7 cellular contexts compared by ENCODE assay signal in the genomic region with DNA sequence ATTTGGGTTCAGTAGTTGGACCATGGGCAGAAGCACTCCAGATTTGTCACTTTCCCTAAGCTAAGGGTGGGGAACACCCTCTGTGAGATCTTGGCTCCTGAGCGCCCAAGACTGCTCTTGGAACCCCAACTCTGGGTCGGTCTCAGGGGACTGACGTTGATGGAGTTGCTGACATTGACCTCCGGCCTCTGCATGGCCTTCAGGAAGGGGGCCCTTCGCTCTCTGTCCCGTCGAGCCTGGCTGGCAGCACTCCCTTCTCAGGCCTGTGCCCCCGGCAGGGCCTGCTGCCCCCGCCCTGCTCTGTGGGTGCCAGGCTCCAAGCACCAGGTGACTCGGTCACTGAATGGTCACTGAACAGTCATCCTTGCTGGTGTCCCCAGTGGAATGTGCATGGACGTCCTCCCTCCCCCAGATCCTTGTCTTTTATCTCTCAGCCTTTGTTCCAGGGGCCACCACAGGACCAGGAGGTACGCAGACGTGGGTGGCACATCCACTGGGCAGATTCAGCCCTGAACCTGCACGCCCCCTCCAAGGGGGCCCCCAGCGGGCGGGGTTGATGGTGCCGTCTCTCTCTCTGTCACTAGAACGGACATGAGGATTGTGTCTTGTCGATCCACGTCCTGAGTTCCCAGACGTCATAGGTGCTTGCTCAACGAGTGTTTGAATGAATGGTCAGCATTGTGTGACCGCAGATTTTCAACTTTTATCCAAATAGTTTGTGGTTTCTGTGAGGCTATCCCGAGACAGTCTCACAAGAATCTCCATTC.
A peak's percentile ranks its signal among the peaks of the same experiment; 100 is the strongest.
DNase-seq lines count a peak whose midpoint lies in the region; ATAC-seq and TF ChIP-seq lines count a peak whose summit lies in the region.

No MANE protein-coding gene starts in this region.

- CTCF ChIA-PET in HEK293 (lab: Yijun Ruan, JAX), result no interaction called here

- ATAC-seq in activated T-cell treated with anti-CD3 and anti-CD28 coated beads, Interleukin-2, amount 50 U/mL, for 72 hours (replicated peaks in 1 of 2), result no peak
- ATAC-seq in stimulated activated effector memory CD8-positive, alpha-beta T cell treated with anti-CD3 and anti-CD28 coated beads, Interleukin-12 subunit alpha, Interleukin-12 subunit beta, amount 100 ng/mL, for 72 hours, result no peak
- no peak for ATAC-seq in HG03432 (IDR thresholded peaks at IDR 0.05; ENCODE audit: unreplicated experiment)

- no peaks in the 10 kb centered on the region for H3K9me3 Mint-ChIP-seq in activated T-cell treated with anti-CD3 and anti-CD28 coated beads, Interleukin-2, amount 50 U/mL, for 72 hours
- H3K9me3 Mint-ChIP-seq in stimulated activated effector memory CD8-positive, alpha-beta T cell treated with anti-CD3 and anti-CD28 coated beads, Interleukin-12 subunit alpha, Interleukin-12 subunit beta, amount 100 ng/mL, for 72 hours, result no peaks in the 10 kb centered on the region

- TF ChIP-seq CTCF in HEK293 (tag by site-specific recombination; IDR thresholded peaks at IDR 0.05), result no peak

- no peak overlapping the region for H3K4me3 ChIP-seq in HEK293 (ENCODE audit: low read depth, low read length)

- H3K27me3 Mint-ChIP-seq in activated T-cell treated with anti-CD3 and anti-CD28 coated beads, Interleukin-2, amount 50 U/mL, for 72 hours (ENCODE audit: low read depth), result no peaks in the 10 kb centered on the region

- peak overlapping the region; percentile 94 for H3K27ac Mint-ChIP-seq in activated T-cell treated with anti-CD3 and anti-CD28 coated beads, Interleukin-2, amount 50 U/mL, for 72 hours
- peak overlapping the region; percentile 98 for H3K27ac Mint-ChIP-seq in stimulated activated effector memory CD8-positive, alpha-beta T cell treated with anti-CD3 and anti-CD28 coated beads, Interleukin-12 subunit alpha, Interleukin-12 subunit beta, amount 100 ng/mL, for 72 hours

- H3K9me3 ChIP-seq in HEK293 (ENCODE audit: control insufficient read depth, insufficient read depth, low read depth, low read length), result no peaks in the 10 kb centered on the region

- in situ Hi-C loops in G401 (cut with HindIII; ENCODE audit: low sequenced_read_pairs), result no loop called here

- peak; percentile 59 for DNase-seq in activated T-cell treated with anti-CD3 and anti-CD28 coated beads, Interleukin-2, amount 50 U/mL, for 72 hours
- DNase-seq in foreskin melanocyte, result peak; percentile 100
- DNase-seq in stimulated activated effector memory CD8-positive, alpha-beta T cell treated with anti-CD3 and anti-CD28 coated beads, Interleukin-12 subunit alpha, Interleukin-12 subunit beta, amount 100 ng/mL, for 72 hours (ENCODE audit: low spot score in 2 of 2), result peak in 1 of 2 donors; percentile 67
- DNase-seq in G401 (ENCODE audit: low spot score), result no peak
- DNase-seq in NOMO-1 (lab: John Stamatoyannopoulos, UW; ENCODE audit: unreplicated experiment in 2 of 2), result no peak

- H3K4me1 Mint-ChIP-seq in activated T-cell treated with anti-CD3 and anti-CD28 coated beads, Interleukin-2, amount 50 U/mL, for 72 hours (ENCODE audit: low read depth), result peaks cover 74% of the 10 kb centered on the region
- peaks cover 77% of the 10 kb centered on the region for H3K4me1 Mint-ChIP-seq in stimulated activated effector memory CD8-positive, alpha-beta T cell treated with anti-CD3 and anti-CD28 coated beads, Interleukin-12 subunit alpha, Interleukin-12 subunit beta, amount 100 ng/mL, for 72 hours

- POLR2A ChIA-PET in HEK293 (lab: Yijun Ruan, JAX), result no interaction called here

- H3K4me1 ChIP-seq in HEK293 (ENCODE audit: control insufficient read depth, insufficient read depth, low read length), result peaks cover 7% of the 10 kb centered on the region

- no peaks in the 10 kb centered on the region for H3K36me3 ChIP-seq in HEK293 (ENCODE audit: control insufficient read depth in 2 of 2, insufficient read depth in 1 of 2, low read length in 2 of 2)

- peaks cover 20 to 23% of the 10 kb centered on the region in 2 donors for H3K36me3 Mint-ChIP-seq in activated T-cell treated with anti-CD3 and anti-CD28 coated beads, Interleukin-2, amount 50 U/mL, for 72 hours (ENCODE audit: insufficient read depth in 2 of 2)
- H3K36me3 Mint-ChIP-seq in stimulated activated effector memory CD8-positive, alpha-beta T cell treated with anti-CD3 and anti-CD28 coated beads, Interleukin-12 subunit alpha, Interleukin-12 subunit beta, amount 100 ng/mL, for 72 hours, result peaks cover 98% of the 10 kb centered on the region

- H3K4me3 Mint-ChIP-seq in activated T-cell treated with anti-CD3 and anti-CD28 coated beads, Interleukin-2, amount 50 U/mL, for 72 hours, result peak overlapping the region; percentile 97 to 99
- H3K4me3 Mint-ChIP-seq in stimulated activated effector memory CD8-positive, alpha-beta T cell treated with anti-CD3 and anti-CD28 coated beads, Interleukin-12 subunit alpha, Interleukin-12 subunit beta, amount 100 ng/mL, for 72 hours, result peak overlapping the region; percentile 86

- no peak overlapping the region for H3K27ac ChIP-seq in HEK293 (ENCODE audit: extremely low read depth, low read depth, low read length)

TF ChIP-seq in HEK293, 187 proteins besides CTCF, POLR2A, EP300 and RAD21 (continues in another document):
- no peak for TF ChIP-seq ZNF292 (tag by site-specific recombination; IDR thresholded peaks at IDR 0.05; ENCODE audit: borderline replicate concordance, low read depth)
- TF ChIP-seq GLIS2 (tag by site-specific recombination; IDR thresholded peaks at IDR 0.05), result peak; percentile 26; the same call in 1 of the 2 replicates
- TF ChIP-seq ZFHX2 (tag by site-specific recombination; conservative IDR thresholded peaks at IDR 0.05), result 0 out of 2 replicates have a peak, but pooled peaks have one; percentile 20
- no peak for TF ChIP-seq SETDB1 (IDR thresholded peaks at IDR 0.05; ENCODE audit: insufficient read length, low read length)
- no peak for TF ChIP-seq ZNF324 (tag by site-specific recombination; IDR thresholded peaks at IDR 0.05)
- TF ChIP-seq ZNF48 (tag by site-specific recombination; IDR thresholded peaks at IDR 0.05), result no peak
- TF ChIP-seq, protein P1, sequence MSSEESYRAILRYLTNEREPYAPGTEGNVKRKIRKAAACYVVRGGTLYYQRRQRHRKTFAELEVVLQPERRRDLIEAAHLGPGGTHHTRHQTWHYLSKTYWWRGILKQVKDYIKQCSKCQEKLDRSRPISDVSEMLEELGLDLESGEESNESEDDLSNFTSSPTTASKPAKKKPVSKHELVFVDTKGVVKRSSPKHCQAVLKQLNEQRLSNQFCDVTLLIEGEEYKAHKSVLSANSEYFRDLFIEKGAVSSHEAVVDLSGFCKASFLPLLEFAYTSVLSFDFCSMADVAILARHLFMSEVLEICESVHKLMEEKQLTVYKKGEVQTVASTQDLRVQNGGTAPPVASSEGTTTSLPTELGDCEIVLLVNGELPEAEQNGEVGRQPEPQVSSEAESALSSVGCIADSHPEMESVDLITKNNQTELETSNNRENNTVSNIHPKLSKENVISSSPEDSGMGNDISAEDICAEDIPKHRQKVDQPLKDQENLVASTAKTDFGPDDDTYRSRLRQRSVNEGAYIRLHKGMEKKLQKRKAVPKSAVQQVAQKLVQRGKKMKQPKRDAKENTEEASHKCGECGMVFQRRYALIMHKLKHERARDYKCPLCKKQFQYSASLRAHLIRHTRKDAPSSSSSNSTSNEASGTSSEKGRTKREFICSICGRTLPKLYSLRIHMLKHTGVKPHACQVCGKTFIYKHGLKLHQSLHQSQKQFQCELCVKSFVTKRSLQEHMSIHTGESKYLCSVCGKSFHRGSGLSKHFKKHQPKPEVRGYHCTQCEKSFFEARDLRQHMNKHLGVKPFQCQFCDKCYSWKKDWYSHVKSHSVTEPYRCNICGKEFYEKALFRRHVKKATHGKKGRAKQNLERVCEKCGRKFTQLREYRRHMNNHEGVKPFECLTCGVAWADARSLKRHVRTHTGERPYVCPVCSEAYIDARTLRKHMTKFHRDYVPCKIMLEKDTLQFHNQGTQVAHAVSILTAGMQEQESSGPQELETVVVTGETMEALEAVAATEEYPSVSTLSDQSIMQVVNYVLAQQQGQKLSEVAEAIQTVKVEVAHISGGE (tag by site-specific recombination; conservative IDR thresholded peaks at IDR 0.05; ENCODE audit: low read depth), result no peak
- TF ChIP-seq ZNF223 (tag by site-specific recombination; IDR thresholded peaks at IDR 0.05), result no peak
- TF ChIP-seq, protein P2, sequence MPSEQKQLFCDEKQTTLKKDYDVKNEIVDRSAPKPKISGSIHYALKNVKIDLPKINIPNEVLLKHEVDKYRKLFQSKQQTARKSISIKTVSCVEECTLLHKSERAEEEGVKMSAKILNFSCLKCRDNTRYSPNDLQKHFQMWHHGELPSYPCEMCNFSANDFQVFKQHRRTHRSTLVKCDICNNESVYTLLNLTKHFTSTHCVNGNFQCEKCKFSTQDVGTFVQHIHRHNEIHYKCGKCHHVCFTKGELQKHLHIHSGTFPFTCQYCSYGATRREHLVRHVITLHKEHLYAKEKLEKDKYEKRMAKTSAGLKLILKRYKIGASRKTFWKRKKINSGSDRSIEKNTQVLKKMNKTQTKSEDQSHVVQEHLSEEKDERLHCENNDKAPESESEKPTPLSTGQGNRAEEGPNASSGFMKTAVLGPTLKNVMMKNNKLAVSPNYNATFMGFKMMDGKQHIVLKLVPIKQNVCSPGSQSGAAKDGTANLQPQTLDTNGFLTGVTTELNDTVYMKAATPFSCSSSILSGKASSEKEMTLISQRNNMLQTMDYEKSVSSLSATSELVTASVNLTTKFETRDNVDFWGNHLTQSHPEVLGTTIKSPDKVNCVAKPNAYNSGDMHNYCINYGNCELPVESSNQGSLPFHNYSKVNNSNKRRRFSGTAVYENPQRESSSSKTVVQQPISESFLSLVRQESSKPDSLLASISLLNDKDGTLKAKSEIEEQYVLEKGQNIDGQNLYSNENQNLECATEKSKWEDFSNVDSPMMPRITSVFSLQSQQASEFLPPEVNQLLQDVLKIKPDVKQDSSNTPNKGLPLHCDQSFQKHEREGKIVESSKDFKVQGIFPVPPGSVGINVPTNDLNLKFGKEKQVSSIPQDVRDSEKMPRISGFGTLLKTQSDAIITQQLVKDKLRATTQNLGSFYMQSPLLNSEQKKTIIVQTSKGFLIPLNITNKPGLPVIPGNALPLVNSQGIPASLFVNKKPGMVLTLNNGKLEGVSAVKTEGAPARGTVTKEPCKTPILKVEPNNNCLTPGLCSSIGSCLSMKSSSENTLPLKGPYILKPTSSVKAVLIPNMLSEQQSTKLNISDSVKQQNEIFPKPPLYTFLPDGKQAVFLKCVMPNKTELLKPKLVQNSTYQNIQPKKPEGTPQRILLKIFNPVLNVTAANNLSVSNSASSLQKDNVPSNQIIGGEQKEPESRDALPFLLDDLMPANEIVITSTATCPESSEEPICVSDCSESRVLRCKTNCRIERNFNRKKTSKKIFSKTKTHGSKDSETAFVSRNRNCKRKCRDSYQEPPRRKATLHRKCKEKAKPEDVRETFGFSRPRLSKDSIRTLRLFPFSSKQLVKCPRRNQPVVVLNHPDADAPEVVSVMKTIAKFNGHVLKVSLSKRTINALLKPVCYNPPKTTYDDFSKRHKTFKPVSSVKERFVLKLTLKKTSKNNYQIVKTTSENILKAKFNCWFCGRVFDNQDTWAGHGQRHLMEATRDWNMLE (tag by site-specific recombination; conservative IDR thresholded peaks at IDR 0.05; ENCODE audit: low read depth), result no peak
- no peak for TF ChIP-seq ZNF19 (tag by site-specific recombination; IDR thresholded peaks at IDR 0.05; ENCODE audit: low read depth)
- TF ChIP-seq ZNF626 (tag by site-specific recombination; IDR thresholded peaks at IDR 0.05), result no peak

Comparison
In these comparisons a context has a peak if more than half of its experiments do, and no peak if none do; other contexts are left out.
1. DNase-seq: peak in activated T-cell treated with anti-CD3 and anti-CD28 coated beads, Interleukin-2, amount 50 U/mL, for 72 hours (2 of 2) and foreskin melanocyte (single experiment); none in G401 (single experiment) and NOMO-1 (0 of 2).